In the genomic region with DNA sequence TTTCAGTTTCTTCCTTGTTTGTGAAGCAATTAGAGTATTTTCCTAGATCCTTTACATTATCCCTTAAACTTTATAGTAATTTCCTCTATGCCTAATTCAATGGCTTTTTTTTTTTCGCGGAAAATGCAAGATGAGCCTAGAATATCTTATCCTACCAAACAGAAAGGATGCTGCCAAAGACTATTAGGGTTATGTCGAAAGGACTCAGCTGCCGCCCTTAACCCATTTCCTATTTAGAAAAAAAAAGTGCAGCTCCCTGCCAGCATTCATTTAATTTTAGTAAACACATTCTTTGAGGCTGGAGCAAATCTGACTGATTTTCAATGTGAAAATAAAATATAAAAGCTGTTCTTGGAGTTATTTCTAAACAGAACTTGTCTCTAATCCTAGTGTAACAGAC, we compare ENCODE assay signal across 2 cellular contexts.
TF ChIP-seq lines count a peak whose summit lies in the region.

No MANE protein-coding gene starts in this region.

TF ChIP-seq in IMR-90, 13 proteins besides CTCF, POLR2A, EP300 and RAD21:
- TF ChIP-seq RFX5 (IDR thresholded peaks at IDR 0.05; ENCODE audit: low read depth, low read length) (no peak), MAFK (IDR thresholded peaks at IDR 0.05; ENCODE audit: low read depth, low read length) (no peak), BHLHE40 (IDR thresholded peaks at IDR 0.05; ENCODE audit: low read depth, low read length) (no peak)
- TF ChIP-seq, protein P1, sequence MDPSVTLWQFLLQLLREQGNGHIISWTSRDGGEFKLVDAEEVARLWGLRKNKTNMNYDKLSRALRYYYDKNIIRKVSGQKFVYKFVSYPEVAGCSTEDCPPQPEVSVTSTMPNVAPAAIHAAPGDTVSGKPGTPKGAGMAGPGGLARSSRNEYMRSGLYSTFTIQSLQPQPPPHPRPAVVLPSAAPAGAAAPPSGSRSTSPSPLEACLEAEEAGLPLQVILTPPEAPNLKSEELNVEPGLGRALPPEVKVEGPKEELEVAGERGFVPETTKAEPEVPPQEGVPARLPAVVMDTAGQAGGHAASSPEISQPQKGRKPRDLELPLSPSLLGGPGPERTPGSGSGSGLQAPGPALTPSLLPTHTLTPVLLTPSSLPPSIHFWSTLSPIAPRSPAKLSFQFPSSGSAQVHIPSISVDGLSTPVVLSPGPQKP (IDR thresholded peaks at IDR 0.05; ENCODE audit: borderline replicate concordance, low read depth, low read length) = no peak

TF ChIP-seq in endothelial cell of umbilical vein, 7 proteins besides CTCF, POLR2A, EP300 and RAD21:
- TF ChIP-seq GATA2 (IDR thresholded peaks at IDR 0.05; ENCODE audit: insufficient read depth, insufficient read length, low read depth, low read length) (no peak), FOS (IDR thresholded peaks at IDR 0.05; ENCODE audit: borderline replicate concordance, insufficient read depth, low read length) (no peak), JUN (IDR thresholded peaks at IDR 0.05; ENCODE audit: borderline replicate concordance, insufficient read depth, insufficient read length, low read depth) (no peak), POLR2AphosphoS5 (IDR thresholded peaks at IDR 0.05; ENCODE audit: insufficient read depth, low read depth, low read length) (no peak)
